In genomic region chr1:240866724-240867123, GRCh38 we compare ENCODE assay signal across 26 cellular contexts.
"Had no signal": no experiment of that assay in that cellular context is flagged by ENCODE, and none has a peak within 500 bp of the region (broad histone marks: within the 10 kb centered on the region; RNA-seq: fewer than 3 reads in every experiment).

No MANE protein-coding gene starts in this region.

- H3K9me3 ChIP-seq: colonic mucosa, esophagus muscularis mucosa, gastrocnemius medialis, gastroesophageal sphincter, heart left ventricle, heart right ventricle had no signal

- ATAC-seq: effector memory CD8-positive, alpha-beta T cell; esophagus mucosa; foreskin keratinocyte; gastrocnemius medialis; gastroesophageal sphincter; heart left ventricle; heart right ventricle had no signal

- H2AFZ ChIP-seq: hepatocyte had no signal

- H3K9me3 Mint-ChIP-seq: dendritic cell treated with granulocyte-macrophage colony-stimulating factor and Interleukin-4, amounts not matched to agents 40 ng/mL and 50 ng/mL, for 4 days; endodermal cell had no signal

- H3K27me3 Mint-ChIP-seq: dendritic cell treated with granulocyte-macrophage colony-stimulating factor and Interleukin-4, amounts not matched to agents 40 ng/mL and 50 ng/mL, for 4 days; effector memory CD8-positive, alpha-beta T cell had no signal

- H3K27me3 ChIP-seq: colonic mucosa, dorsolateral prefrontal cortex, esophagus muscularis mucosa, esophagus squamous epithelium, foreskin keratinocyte, gastrocnemius medialis, gastroesophageal sphincter, heart left ventricle, heart right ventricle, hepatocyte had no signal

- H3K27ac Mint-ChIP-seq: dendritic cell treated with granulocyte-macrophage colony-stimulating factor and Interleukin-4, amounts not matched to agents 40 ng/mL and 50 ng/mL, for 4 days; effector memory CD8-positive, alpha-beta T cell; endodermal cell had no signal

- H3K4me1 ChIP-seq: colonic mucosa, esophagus muscularis mucosa, esophagus squamous epithelium, foreskin keratinocyte, gastrocnemius medialis, gastroesophageal sphincter, heart left ventricle, heart right ventricle had no signal

- H3K4me3 ChIP-seq: colonic mucosa, coronary artery, dorsolateral prefrontal cortex, esophagus muscularis mucosa, esophagus squamous epithelium, gastrocnemius medialis, gastroesophageal sphincter, heart left ventricle, heart right ventricle, hepatocyte had no signal

- H3K27ac ChIP-seq: colonic mucosa, coronary artery, dorsolateral prefrontal cortex, epithelial cell of prostate, esophagus muscularis mucosa, esophagus squamous epithelium, foreskin keratinocyte, gastrocnemius medialis, gastroesophageal sphincter, heart left ventricle, heart right ventricle, hepatocyte had no signal

- H3K4me3 Mint-ChIP-seq: dendritic cell treated with granulocyte-macrophage colony-stimulating factor and Interleukin-4, amounts not matched to agents 40 ng/mL and 50 ng/mL, for 4 days; effector memory CD8-positive, alpha-beta T cell; endodermal cell had no signal

- DNase-seq: colonic mucosa; cortex of kidney; dermis blood vessel endothelial cell; dorsolateral prefrontal cortex; effector CD4-positive, alpha-beta T cell; effector CD8-positive, alpha-beta T cell; effector memory CD4-positive, alpha-beta T cell; effector memory CD8-positive, alpha-beta T cell; endodermal cell; erythroblast; esophagus squamous epithelium; foreskin fibroblast; foreskin keratinocyte; foreskin melanocyte; gastrocnemius medialis; glutamatergic neuron; head of caudate nucleus; heart left ventricle; heart right ventricle had no signal

- H3K4me2 ChIP-seq: hepatocyte had no signal

- H3K36me3 ChIP-seq: colonic mucosa, esophagus muscularis mucosa, esophagus squamous epithelium, gastrocnemius medialis, gastroesophageal sphincter, heart left ventricle, heart right ventricle had no signal

- H3K79me2 ChIP-seq: hepatocyte had no signal

- H3K4me1 Mint-ChIP-seq: endodermal cell had no signal
